Comparison of ENCODE assay signal across 8 cellular contexts in the genomic region with DNA sequence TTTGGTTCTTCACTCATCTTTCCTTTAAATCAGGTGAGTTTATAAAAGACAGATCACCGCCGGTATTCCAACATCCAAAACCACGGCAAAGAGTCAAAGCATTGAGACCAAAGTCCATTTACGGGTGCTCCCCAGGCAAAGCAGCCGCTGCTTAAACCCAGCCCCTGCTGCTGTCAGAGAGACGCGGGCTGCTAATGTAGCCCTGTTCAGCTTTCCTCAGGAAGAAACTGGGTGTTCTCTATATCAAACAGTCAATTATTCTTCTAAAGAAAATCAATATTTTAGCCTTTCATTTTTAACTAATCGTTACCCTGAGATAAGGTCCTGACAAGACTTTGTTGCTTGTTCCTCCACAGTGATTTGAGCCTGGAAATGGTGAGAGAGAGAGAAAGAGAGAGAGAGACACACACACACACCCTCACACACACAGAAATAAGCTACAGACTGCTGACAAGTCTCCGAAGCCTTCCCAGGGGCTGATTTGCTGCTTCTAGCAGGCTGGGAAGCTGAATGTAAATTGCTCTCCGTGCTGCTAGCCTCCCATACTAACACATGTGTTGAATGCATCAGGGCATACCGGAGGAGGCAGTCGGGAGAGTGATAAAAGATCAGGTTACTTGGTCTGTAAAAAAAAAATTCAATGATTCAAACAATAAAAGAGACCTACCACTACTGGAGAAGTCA.
DNase-seq lines count a peak whose midpoint lies in the region; ATAC-seq and TF ChIP-seq lines count a peak whose summit lies in the region.

No MANE protein-coding gene starts in this region.

- no CpG with 5 or more reads among the region's 12 CpGs for WGBS in iPS DF 6.9 (ENCODE audit: insufficient coverage, insufficient read length)

- in situ Hi-C loops in astrocyte of the spinal cord (cut with HindIII; ENCODE audit: low sequenced_read_pairs), result no loop called here

- H3K4me1 ChIP-seq in iPS DF 6.9 (ENCODE audit: control insufficient read depth, insufficient read depth, low read length), result peaks cover 9% of the 10 kb centered on the region; the same call in 1 of the 2 replicates

- no peak overlapping the region for H3K27ac ChIP-seq in iPS DF 6.9 (ENCODE audit: low read length)

- H3K27me3 ChIP-seq in iPS DF 6.9 (ENCODE audit: control insufficient read depth, insufficient read depth, low read length), result no peaks in the 10 kb centered on the region

- ATAC-seq in HG03280 (IDR thresholded peaks at IDR 0.05; ENCODE audit: unreplicated experiment) (no peak), HG02970 (IDR thresholded peaks at IDR 0.05; ENCODE audit: low FRiP score, unreplicated experiment) (no peak)

- TF ChIP-seq CTCF in astrocyte of the spinal cord (IDR thresholded peaks at IDR 0.05; ENCODE audit: low read depth, low read length), result no peak

- peak overlapping the region; percentile 44 for H3K4me3 ChIP-seq in astrocyte of the spinal cord (ENCODE audit: low read depth, low read length)
- no peak overlapping the region for H3K4me3 ChIP-seq in iPS DF 6.9 (ENCODE audit: low read length)

- peak; percentile 7 to 25 for DNase-seq in activated CD4-positive, alpha-beta T cell treated with anti-CD3 and anti-CD28 coated beads for 4 hours
- no peak for DNase-seq in activated CD4-positive, alpha-beta T cell treated with anti-CD3 and anti-CD28 coated beads for 1 hour
- DNase-seq in NCI-H526 (lab: John Stamatoyannopoulos, UW), result peak; percentile 86 to 88
- DNase-seq in astrocyte of the spinal cord (ENCODE audit: low read depth, low spot score), result peak; percentile 78
- DNase-seq in iPS DF 6.9 (ENCODE audit: low read depth, low spot score), result peak; percentile 37
- peak; percentile 79 for DNase-seq in retina

- H3K36me3 ChIP-seq in iPS DF 6.9 (ENCODE audit: control insufficient read depth, insufficient read depth, low read length), result no peaks in the 10 kb centered on the region

- H3K9me3 ChIP-seq in iPS DF 6.9 (ENCODE audit: control insufficient read depth, insufficient read depth, low read length), result no peaks in the 10 kb centered on the region
